Comparison of ENCODE assay signal across 1 cellular context in the genomic region with DNA sequence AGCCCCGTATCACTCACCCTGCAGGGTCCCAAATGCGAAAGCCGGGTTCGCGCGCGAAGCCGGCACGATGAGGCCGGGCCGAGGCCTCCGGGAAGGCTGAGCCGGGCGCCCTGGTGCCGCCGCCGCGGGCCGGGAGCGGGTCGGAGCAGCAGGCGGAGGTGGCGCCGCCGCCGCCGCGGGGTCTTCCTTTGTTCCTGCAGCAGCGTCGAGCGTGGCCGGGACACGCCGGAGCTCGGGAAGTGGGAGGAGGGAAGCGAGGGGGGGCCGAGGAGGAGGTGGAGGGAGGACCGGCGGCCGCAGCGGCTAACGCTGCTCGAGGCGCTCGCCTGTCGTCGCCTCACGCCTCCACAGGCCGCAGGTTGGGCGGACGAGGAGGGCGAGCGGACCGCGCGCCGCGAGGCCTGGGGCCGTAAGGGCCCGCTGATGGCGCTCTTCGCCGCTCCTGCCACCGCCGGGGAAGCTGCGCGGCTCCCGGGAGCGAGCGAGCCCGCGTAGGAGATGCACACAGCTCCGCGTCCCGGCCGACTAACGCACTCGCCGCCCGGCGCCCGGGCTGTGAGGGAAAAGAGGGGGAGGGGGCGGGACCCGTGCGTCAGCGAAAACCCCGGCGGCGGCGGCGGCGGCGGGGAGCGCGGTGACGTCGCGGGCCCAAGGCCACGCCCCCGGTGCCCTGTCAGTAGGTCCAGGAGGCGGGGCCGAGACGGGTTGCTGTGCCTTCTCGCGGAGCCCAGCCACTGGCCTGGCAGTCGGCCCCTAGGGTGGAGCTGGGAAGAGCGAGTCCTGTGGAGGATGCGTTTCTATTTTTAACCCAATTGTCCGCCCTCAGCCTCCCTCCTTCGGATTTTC.
TF ChIP-seq lines count a peak whose summit lies in the region.

A gene with protein sequence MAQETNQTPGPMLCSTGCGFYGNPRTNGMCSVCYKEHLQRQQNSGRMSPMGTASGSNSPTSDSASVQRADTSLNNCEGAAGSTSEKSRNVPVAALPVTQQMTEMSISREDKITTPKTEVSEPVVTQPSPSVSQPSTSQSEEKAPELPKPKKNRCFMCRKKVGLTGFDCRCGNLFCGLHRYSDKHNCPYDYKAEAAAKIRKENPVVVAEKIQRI (minus strand): TSS at position 530 of the 846 bp plus-strand sequence. CDS start 4,430 bp downstream, outside the sequence.

TF ChIP-seq in K562, 482 proteins besides CTCF, POLR2A, EP300 and RAD21 (continued from another document):
- TF ChIP-seq, protein P1, sequence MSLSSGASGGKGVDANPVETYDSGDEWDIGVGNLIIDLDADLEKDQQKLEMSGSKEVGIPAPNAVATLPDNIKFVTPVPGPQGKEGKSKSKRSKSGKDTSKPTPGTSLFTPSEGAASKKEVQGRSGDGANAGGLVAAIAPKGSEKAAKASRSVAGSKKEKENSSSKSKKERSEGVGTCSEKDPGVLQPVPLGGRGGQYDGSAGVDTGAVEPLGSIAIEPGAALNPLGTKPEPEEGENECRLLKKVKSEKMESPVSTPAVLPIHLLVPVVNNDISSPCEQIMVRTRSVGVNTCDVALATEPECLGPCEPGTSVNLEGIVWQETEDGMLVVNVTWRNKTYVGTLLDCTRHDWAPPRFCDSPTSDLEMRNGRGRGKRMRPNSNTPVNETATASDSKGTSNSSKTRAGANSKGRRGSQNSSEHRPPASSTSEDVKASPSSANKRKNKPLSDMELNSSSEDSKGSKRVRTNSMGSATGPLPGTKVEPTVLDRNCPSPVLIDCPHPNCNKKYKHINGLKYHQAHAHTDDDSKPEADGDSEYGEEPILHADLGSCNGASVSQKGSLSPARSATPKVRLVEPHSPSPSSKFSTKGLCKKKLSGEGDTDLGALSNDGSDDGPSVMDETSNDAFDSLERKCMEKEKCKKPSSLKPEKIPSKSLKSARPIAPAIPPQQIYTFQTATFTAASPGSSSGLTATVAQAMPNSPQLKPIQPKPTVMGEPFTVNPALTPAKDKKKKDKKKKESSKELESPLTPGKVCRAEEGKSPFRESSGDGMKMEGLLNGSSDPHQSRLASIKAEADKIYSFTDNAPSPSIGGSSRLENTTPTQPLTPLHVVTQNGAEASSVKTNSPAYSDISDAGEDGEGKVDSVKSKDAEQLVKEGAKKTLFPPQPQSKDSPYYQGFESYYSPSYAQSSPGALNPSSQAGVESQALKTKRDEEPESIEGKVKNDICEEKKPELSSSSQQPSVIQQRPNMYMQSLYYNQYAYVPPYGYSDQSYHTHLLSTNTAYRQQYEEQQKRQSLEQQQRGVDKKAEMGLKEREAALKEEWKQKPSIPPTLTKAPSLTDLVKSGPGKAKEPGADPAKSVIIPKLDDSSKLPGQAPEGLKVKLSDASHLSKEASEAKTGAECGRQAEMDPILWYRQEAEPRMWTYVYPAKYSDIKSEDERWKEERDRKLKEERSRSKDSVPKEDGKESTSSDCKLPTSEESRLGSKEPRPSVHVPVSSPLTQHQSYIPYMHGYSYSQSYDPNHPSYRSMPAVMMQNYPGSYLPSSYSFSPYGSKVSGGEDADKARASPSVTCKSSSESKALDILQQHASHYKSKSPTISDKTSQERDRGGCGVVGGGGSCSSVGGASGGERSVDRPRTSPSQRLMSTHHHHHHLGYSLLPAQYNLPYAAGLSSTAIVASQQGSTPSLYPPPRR (CRISPR knock-in tag; IDR thresholded peaks at IDR 0.05; ENCODE audit: borderline replicate concordance) = peak; percentile 75; the same call in 1 of the 2 replicates
- peak; percentile 27; the same call in 1 of the 2 replicates for TF ChIP-seq MYC (IDR thresholded peaks at IDR 0.05; ENCODE audit: low read depth, low read length)
- no peak for TF ChIP-seq MYC (CRISPR knock-in tag; IDR thresholded peaks at IDR 0.05; ENCODE audit: borderline replicate concordance, low read depth)
- peak; percentile 70; the same call in 1 of the 2 replicates for TF ChIP-seq ZBTB1 (CRISPR knock-in tag; IDR thresholded peaks at IDR 0.05; ENCODE audit: borderline replicate concordance, low read depth)
- TF ChIP-seq SIN3A (IDR thresholded peaks at IDR 0.05; ENCODE audit: borderline replicate concordance in 2 of 2, control insufficient read depth in 1 of 2, low read depth in 2 of 2, low read length in 2 of 2) = 0 out of 4 replicates have a peak, but pooled peaks of 1 of the 2 experiments have one; percentile 44
- TF ChIP-seq RBM14 (IDR thresholded peaks at IDR 0.05; ENCODE audit: borderline replicate concordance, insufficient read depth, low read depth, low read length) = 0 out of 2 replicates have a peak, but pooled peaks have one; percentile 32
- TF ChIP-seq, protein P2, sequence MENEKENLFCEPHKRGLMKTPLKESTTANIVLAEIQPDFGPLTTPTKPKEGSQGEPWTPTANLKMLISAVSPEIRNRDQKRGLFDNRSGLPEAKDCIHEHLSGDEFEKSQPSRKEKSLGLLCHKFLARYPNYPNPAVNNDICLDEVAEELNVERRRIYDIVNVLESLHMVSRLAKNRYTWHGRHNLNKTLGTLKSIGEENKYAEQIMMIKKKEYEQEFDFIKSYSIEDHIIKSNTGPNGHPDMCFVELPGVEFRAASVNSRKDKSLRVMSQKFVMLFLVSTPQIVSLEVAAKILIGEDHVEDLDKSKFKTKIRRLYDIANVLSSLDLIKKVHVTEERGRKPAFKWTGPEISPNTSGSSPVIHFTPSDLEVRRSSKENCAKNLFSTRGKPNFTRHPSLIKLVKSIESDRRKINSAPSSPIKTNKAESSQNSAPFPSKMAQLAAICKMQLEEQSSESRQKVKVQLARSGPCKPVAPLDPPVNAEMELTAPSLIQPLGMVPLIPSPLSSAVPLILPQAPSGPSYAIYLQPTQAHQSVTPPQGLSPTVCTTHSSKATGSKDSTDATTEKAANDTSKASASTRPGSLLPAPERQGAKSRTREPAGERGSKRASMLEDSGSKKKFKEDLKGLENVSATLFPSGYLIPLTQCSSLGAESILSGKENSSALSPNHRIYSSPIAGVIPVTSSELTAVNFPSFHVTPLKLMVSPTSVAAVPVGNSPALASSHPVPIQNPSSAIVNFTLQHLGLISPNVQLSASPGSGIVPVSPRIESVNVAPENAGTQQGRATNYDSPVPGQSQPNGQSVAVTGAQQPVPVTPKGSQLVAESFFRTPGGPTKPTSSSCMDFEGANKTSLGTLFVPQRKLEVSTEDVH (IDR thresholded peaks at IDR 0.05; ENCODE audit: low read depth, partially characterized antibody) = no peak
- no peak for TF ChIP-seq ZZZ3 (IDR thresholded peaks at IDR 0.05)
- peak; percentile 66; the same call in 1 of the 2 replicates for TF ChIP-seq ZNF830 (CRISPR knock-in tag; IDR thresholded peaks at IDR 0.05)
- peak; percentile 80 for TF ChIP-seq MEF2A (IDR thresholded peaks at IDR 0.05; ENCODE audit: control insufficient read depth, low read depth, low read length)
- TF ChIP-seq MBD2 (IDR thresholded peaks at IDR 0.05; ENCODE audit: borderline replicate concordance, low read depth) = peak; percentile 74; the same call in 1 of the 2 replicates
- peak; percentile 24 for TF ChIP-seq MEIS2 (IDR thresholded peaks at IDR 0.05; ENCODE audit: partially characterized antibody)
- peak; percentile 64 for TF ChIP-seq EGR1 (conservative IDR thresholded peaks at IDR 0.05)
- TF ChIP-seq ZNF586 (CRISPR knock-in tag; conservative IDR thresholded peaks at IDR 0.05) = no peak
- no peak for TF ChIP-seq RUNX1 (IDR thresholded peaks at IDR 0.05; ENCODE audit: low read depth)
- TF ChIP-seq, protein P3, sequence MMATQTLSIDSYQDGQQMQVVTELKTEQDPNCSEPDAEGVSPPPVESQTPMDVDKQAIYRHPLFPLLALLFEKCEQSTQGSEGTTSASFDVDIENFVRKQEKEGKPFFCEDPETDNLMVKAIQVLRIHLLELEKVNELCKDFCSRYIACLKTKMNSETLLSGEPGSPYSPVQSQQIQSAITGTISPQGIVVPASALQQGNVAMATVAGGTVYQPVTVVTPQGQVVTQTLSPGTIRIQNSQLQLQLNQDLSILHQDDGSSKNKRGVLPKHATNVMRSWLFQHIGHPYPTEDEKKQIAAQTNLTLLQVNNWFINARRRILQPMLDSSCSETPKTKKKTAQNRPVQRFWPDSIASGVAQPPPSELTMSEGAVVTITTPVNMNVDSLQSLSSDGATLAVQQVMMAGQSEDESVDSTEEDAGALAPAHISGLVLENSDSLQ (IDR thresholded peaks at IDR 0.05) = peak; percentile 64
- peak; percentile 95 for TF ChIP-seq POLR2H (tag; IDR thresholded peaks at IDR 0.05; ENCODE audit: low read depth)
- no peak for TF ChIP-seq KDM1A (IDR thresholded peaks at IDR 0.05)
- peak; percentile 68 for TF ChIP-seq CREB1 (IDR thresholded peaks at IDR 0.05)
- peak; percentile 79 for TF ChIP-seq CREB1 (CRISPR knock-in tag; IDR thresholded peaks at IDR 0.05)
- TF ChIP-seq ZNF551 (CRISPR knock-in tag; IDR thresholded peaks at IDR 0.05) = no peak
- no peak for TF ChIP-seq KLF16 (IDR thresholded peaks at IDR 0.05)
- TF ChIP-seq, protein P4, sequence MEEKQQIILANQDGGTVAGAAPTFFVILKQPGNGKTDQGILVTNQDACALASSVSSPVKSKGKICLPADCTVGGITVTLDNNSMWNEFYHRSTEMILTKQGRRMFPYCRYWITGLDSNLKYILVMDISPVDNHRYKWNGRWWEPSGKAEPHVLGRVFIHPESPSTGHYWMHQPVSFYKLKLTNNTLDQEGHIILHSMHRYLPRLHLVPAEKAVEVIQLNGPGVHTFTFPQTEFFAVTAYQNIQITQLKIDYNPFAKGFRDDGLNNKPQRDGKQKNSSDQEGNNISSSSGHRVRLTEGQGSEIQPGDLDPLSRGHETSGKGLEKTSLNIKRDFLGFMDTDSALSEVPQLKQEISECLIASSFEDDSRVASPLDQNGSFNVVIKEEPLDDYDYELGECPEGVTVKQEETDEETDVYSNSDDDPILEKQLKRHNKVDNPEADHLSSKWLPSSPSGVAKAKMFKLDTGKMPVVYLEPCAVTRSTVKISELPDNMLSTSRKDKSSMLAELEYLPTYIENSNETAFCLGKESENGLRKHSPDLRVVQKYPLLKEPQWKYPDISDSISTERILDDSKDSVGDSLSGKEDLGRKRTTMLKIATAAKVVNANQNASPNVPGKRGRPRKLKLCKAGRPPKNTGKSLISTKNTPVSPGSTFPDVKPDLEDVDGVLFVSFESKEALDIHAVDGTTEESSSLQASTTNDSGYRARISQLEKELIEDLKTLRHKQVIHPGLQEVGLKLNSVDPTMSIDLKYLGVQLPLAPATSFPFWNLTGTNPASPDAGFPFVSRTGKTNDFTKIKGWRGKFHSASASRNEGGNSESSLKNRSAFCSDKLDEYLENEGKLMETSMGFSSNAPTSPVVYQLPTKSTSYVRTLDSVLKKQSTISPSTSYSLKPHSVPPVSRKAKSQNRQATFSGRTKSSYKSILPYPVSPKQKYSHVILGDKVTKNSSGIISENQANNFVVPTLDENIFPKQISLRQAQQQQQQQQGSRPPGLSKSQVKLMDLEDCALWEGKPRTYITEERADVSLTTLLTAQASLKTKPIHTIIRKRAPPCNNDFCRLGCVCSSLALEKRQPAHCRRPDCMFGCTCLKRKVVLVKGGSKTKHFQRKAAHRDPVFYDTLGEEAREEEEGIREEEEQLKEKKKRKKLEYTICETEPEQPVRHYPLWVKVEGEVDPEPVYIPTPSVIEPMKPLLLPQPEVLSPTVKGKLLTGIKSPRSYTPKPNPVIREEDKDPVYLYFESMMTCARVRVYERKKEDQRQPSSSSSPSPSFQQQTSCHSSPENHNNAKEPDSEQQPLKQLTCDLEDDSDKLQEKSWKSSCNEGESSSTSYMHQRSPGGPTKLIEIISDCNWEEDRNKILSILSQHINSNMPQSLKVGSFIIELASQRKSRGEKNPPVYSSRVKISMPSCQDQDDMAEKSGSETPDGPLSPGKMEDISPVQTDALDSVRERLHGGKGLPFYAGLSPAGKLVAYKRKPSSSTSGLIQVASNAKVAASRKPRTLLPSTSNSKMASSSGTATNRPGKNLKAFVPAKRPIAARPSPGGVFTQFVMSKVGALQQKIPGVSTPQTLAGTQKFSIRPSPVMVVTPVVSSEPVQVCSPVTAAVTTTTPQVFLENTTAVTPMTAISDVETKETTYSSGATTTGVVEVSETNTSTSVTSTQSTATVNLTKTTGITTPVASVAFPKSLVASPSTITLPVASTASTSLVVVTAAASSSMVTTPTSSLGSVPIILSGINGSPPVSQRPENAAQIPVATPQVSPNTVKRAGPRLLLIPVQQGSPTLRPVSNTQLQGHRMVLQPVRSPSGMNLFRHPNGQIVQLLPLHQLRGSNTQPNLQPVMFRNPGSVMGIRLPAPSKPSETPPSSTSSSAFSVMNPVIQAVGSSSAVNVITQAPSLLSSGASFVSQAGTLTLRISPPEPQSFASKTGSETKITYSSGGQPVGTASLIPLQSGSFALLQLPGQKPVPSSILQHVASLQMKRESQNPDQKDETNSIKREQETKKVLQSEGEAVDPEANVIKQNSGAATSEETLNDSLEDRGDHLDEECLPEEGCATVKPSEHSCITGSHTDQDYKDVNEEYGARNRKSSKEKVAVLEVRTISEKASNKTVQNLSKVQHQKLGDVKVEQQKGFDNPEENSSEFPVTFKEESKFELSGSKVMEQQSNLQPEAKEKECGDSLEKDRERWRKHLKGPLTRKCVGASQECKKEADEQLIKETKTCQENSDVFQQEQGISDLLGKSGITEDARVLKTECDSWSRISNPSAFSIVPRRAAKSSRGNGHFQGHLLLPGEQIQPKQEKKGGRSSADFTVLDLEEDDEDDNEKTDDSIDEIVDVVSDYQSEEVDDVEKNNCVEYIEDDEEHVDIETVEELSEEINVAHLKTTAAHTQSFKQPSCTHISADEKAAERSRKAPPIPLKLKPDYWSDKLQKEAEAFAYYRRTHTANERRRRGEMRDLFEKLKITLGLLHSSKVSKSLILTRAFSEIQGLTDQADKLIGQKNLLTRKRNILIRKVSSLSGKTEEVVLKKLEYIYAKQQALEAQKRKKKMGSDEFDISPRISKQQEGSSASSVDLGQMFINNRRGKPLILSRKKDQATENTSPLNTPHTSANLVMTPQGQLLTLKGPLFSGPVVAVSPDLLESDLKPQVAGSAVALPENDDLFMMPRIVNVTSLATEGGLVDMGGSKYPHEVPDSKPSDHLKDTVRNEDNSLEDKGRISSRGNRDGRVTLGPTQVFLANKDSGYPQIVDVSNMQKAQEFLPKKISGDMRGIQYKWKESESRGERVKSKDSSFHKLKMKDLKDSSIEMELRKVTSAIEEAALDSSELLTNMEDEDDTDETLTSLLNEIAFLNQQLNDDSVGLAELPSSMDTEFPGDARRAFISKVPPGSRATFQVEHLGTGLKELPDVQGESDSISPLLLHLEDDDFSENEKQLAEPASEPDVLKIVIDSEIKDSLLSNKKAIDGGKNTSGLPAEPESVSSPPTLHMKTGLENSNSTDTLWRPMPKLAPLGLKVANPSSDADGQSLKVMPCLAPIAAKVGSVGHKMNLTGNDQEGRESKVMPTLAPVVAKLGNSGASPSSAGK (IDR thresholded peaks at IDR 0.05) = no peak
- TF ChIP-seq OTX1 (CRISPR knock-in tag; IDR thresholded peaks at IDR 0.05) = no peak
- TF ChIP-seq, protein P5, sequence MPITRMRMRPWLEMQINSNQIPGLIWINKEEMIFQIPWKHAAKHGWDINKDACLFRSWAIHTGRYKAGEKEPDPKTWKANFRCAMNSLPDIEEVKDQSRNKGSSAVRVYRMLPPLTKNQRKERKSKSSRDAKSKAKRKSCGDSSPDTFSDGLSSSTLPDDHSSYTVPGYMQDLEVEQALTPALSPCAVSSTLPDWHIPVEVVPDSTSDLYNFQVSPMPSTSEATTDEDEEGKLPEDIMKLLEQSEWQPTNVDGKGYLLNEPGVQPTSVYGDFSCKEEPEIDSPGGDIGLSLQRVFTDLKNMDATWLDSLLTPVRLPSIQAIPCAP (CRISPR knock-in tag; IDR thresholded peaks at IDR 0.05; ENCODE audit: borderline replicate concordance) = no peak
- TF ChIP-seq ZC3H11A (IDR thresholded peaks at IDR 0.05; ENCODE audit: low read depth, low read length) = no peak
